Comparison of ENCODE assay signal across 11 cellular contexts in the genomic region with DNA sequence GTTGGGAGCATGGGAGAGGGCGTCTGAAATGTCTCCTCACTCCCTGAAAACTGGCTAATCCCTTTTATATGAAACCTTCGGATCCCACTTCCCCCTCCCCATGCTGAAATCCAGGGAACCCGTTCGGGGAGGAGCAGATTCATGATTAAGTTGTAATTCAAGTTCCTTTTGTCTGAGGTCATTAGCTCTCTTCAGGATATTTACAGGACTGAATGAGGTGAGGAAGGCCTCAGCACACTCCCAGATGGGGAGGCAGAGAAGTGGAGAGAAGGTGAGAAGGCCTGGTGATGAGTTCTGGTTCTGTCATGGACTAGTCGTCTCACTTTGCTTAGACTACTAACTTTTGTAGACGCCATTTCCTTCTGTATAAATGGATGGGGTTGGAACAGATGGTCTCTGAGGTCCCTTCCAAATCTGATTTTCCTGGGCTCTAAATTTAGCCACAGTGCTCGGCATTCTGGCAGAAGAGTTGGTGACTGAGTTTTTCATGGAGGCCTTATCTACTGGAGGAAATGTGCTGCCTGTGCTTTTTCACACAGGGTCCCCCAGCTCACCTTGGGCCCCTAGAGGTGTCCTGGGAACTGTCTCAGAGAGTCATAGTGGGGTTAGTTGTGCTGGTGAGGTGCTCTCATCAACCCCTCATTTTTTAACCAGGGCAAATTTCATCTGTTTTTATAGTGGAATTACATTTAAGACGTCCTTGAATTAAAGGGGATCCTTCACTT.
"Had no signal": no experiment of that assay in that cellular context is flagged by ENCODE, and none has a peak within 500 bp of the region (broad histone marks: within the 10 kb centered on the region; RNA-seq: fewer than 3 reads in every experiment).

No MANE protein-coding gene starts in this region.

- H3K36me3 ChIP-seq: esophagus muscularis mucosa, pancreas had no signal

- H3K4me1 ChIP-seq: pancreas had no signal

- H3K4me3 Mint-ChIP-seq: activated CD8-positive, alpha-beta memory T cell treated with anti-CD3 and anti-CD28 coated beads, Interleukin-2, amount 10 ng/mL, durations not matched to agents 7 days and 5 days; activated naive CD4-positive, alpha-beta T cell treated with anti-CD3 and anti-CD28 coated beads for 36 hours; activated naive CD8-positive, alpha-beta T cell treated with anti-CD3 and anti-CD28 coated beads, Interleukin-2, amount 50 U/mL, for 24 hours; stimulated activated naive CD8-positive, alpha-beta T cell treated with anti-CD3 and anti-CD28 coated beads, Interleukin-15, amount 100 ng/mL, for 72 hours had no signal

- H3K9me3 Mint-ChIP-seq: activated naive CD4-positive, alpha-beta T cell treated with anti-CD3 and anti-CD28 coated beads for 36 hours; activated naive CD8-positive, alpha-beta T cell treated with anti-CD3 and anti-CD28 coated beads, Interleukin-2, amount 50 U/mL, for 24 hours; activated T-helper 2 cell treated with anti-CD3 and anti-CD28 coated beads, Interferon-gamma antibody, Interleukin-2, Interleukin-4, amounts not matched to agents 10 μg/mL and 5 μg/mL and 100 μg/mL, durations not matched to agents 14 hours and 24 hours and 36 hours; stimulated activated naive CD8-positive, alpha-beta T cell treated with anti-CD3 and anti-CD28 coated beads, Interleukin-15, amount 100 ng/mL, for 72 hours had no signal

- DNase-seq: activated CD4-positive, alpha-beta T cell treated with anti-CD3 and anti-CD28 coated beads, Interleukin-2, amount 50 U/mL, for 4 hours; activated CD8-positive, alpha-beta memory T cell treated with anti-CD3 and anti-CD28 coated beads, Interleukin-2, amount 10 ng/mL, durations not matched to agents 7 days and 5 days; activated naive CD4-positive, alpha-beta T cell treated with anti-CD3 and anti-CD28 coated beads for 36 hours; activated naive CD8-positive, alpha-beta T cell treated with anti-CD3 and anti-CD28 coated beads, Interleukin-2, amount 50 U/mL, for 24 hours; activated T-cell treated with anti-CD3 and anti-CD28 coated beads, Interleukin-2, amount 50 U/mL, for 1 hour; pancreas; stimulated activated naive CD8-positive, alpha-beta T cell treated with anti-CD3 and anti-CD28 coated beads, Interleukin-15, amount 100 ng/mL, for 72 hours had no signal

- H3K27me3 ChIP-seq: esophagus muscularis mucosa, pancreas had no signal

- FAIRE-seq: astrocyte, endometrium, pancreas had no signal

- H3K36me3 Mint-ChIP-seq: activated CD8-positive, alpha-beta memory T cell treated with anti-CD3 and anti-CD28 coated beads, Interleukin-2, amount 10 ng/mL, durations not matched to agents 7 days and 5 days had no signal

- H3K27ac ChIP-seq: esophagus muscularis mucosa, pancreas had no signal

- H3K27ac Mint-ChIP-seq: activated CD8-positive, alpha-beta memory T cell treated with anti-CD3 and anti-CD28 coated beads, Interleukin-2, amount 10 ng/mL, durations not matched to agents 7 days and 5 days; activated naive CD4-positive, alpha-beta T cell treated with anti-CD3 and anti-CD28 coated beads for 36 hours; activated naive CD8-positive, alpha-beta T cell treated with anti-CD3 and anti-CD28 coated beads, Interleukin-2, amount 50 U/mL, for 24 hours; activated T-helper 2 cell treated with anti-CD3 and anti-CD28 coated beads, Interferon-gamma antibody, Interleukin-2, Interleukin-4, amounts not matched to agents 10 μg/mL and 5 μg/mL and 100 μg/mL, durations not matched to agents 14 hours and 24 hours and 36 hours; stimulated activated naive CD8-positive, alpha-beta T cell treated with anti-CD3 and anti-CD28 coated beads, Interleukin-15, amount 100 ng/mL, for 72 hours had no signal

- H3K4me1 Mint-ChIP-seq: activated CD8-positive, alpha-beta memory T cell treated with anti-CD3 and anti-CD28 coated beads, Interleukin-2, amount 10 ng/mL, durations not matched to agents 7 days and 5 days; activated naive CD8-positive, alpha-beta T cell treated with anti-CD3 and anti-CD28 coated beads, Interleukin-2, amount 50 U/mL, for 24 hours; stimulated activated naive CD8-positive, alpha-beta T cell treated with anti-CD3 and anti-CD28 coated beads, Interleukin-15, amount 100 ng/mL, for 72 hours had no signal

- H3K4me3 ChIP-seq: esophagus muscularis mucosa, pancreas had no signal

- H3K9me3 ChIP-seq: esophagus muscularis mucosa, pancreas had no signal
